In genomic region chr4:80202784-80203553, GRCh38 we compare ENCODE assay signal across 8 cellular contexts.
DNase-seq lines count a peak whose midpoint lies in the region; ATAC-seq and FAIRE-seq lines count a peak whose summit lies in the region.

No MANE protein-coding gene starts in this region.

- ATAC-seq in GM18519 (IDR thresholded peaks at IDR 0.05; ENCODE audit: low FRiP score, unreplicated experiment) (peak; percentile 33), HG02678 (IDR thresholded peaks at IDR 0.05; ENCODE audit: unreplicated experiment) (peak; percentile 53)

- no peak for FAIRE-seq in HTR-8/SVneo (lab: Jason Lieb, UNC)

- intact Hi-C loops in head of caudate nucleus (cut with DNase I), result no loop called here

- DNase-seq in NOMO-1 (lab: John Stamatoyannopoulos, UW; ENCODE audit: unreplicated experiment in 2 of 2), result peak; percentile 64 to 69
- DNase-seq in activated effector memory CD4-positive, alpha-beta T cell treated with anti-CD3 and anti-CD28 coated beads, Interleukin-2, amount 50 U/mL, for 16 hours, result peak; percentile 83
- DNase-seq in head of caudate nucleus, result peak in 26 of 42 donors; percentile 14 to 68 (median 40)
- DNase-seq in retina, result peak; percentile 86
- no peak for DNase-seq in HuH-7.5 (ENCODE audit: low spot score)
- no peak for DNase-seq in HTR-8/SVneo (ENCODE audit: insufficient read length, low spot score)

Comparison
In these comparisons a context has a peak if more than half of its experiments do, and no peak if none do; other contexts are left out.
1. DNase-seq: peak in NOMO-1 (2 of 2), activated effector memory CD4-positive, alpha-beta T cell treated with anti-CD3 and anti-CD28 coated beads, Interleukin-2, amount 50 U/mL, for 16 hours (single experiment), head of caudate nucleus (26 of 42) and retina (single experiment); none in HuH-7.5 (single experiment) and HTR-8/SVneo (single experiment).